In the genomic region with DNA sequence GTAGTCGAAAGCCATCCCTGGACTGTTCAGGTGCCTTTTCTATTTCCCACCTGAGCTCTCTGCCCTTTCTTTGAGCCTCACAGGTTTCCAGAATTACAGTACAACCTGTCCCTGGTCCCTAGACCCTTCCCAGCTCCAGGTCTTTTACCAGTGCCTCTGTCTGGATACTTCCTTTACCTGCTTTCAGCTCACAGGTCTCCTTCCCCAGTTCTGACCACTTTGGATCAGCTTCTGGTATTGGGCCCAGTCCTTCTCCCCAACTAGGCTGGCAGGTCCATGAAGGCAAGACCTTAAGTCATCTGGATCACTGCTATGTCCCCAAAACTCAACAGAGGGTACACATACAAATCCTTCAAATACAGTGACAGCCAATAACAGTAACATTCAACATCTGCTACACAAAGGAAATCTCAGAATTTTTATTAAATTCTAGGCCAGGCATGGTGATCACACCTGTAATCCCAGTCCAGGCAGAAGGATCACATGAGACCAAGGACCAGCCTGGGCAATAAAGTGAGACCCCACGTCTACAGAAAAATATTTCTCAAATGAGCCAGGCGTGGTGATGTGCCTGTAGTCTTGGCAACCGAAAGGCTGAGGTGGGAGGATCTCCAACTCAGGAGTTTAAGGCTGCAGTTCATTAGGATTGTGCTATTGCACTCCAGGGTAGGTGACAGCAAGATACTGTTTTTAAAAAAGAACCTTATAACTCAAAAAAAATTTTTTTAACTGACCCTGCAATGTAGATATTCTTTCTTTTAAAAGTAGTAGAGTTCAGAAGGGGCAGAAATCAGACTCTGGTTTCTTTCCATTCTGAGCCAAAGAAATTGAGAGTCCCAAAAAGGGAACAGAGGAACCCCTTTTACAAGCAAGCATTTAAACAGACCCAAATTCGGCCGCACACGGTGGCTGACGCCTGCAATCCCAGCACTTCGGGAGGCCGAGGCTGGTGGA, we compare ENCODE assay signal across 1 cellular context.
TF ChIP-seq lines count a peak whose summit lies in the region.

No MANE protein-coding gene starts in this region.

TF ChIP-seq in liver, 16 proteins besides CTCF, POLR2A, EP300 and RAD21 (continued from another document):
- no peak for TF ChIP-seq HNF4A (conservative IDR thresholded peaks at IDR 0.05)
- TF ChIP-seq, protein P1, sequence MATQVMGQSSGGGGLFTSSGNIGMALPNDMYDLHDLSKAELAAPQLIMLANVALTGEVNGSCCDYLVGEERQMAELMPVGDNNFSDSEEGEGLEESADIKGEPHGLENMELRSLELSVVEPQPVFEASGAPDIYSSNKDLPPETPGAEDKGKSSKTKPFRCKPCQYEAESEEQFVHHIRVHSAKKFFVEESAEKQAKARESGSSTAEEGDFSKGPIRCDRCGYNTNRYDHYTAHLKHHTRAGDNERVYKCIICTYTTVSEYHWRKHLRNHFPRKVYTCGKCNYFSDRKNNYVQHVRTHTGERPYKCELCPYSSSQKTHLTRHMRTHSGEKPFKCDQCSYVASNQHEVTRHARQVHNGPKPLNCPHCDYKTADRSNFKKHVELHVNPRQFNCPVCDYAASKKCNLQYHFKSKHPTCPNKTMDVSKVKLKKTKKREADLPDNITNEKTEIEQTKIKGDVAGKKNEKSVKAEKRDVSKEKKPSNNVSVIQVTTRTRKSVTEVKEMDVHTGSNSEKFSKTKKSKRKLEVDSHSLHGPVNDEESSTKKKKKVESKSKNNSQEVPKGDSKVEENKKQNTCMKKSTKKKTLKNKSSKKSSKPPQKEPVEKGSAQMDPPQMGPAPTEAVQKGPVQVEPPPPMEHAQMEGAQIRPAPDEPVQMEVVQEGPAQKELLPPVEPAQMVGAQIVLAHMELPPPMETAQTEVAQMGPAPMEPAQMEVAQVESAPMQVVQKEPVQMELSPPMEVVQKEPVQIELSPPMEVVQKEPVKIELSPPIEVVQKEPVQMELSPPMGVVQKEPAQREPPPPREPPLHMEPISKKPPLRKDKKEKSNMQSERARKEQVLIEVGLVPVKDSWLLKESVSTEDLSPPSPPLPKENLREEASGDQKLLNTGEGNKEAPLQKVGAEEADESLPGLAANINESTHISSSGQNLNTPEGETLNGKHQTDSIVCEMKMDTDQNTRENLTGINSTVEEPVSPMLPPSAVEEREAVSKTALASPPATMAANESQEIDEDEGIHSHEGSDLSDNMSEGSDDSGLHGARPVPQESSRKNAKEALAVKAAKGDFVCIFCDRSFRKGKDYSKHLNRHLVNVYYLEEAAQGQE (IDR thresholded peaks at IDR 0.05) = no peak
- TF ChIP-seq GABPA (IDR thresholded peaks at IDR 0.05 in 1 of 2, conservative IDR thresholded peaks at IDR 0.05 in 1 of 2) = no peak
- no peak for TF ChIP-seq FOXA2 (IDR thresholded peaks at IDR 0.05)
